8 cellular contexts compared by ENCODE assay signal in the genomic region with DNA sequence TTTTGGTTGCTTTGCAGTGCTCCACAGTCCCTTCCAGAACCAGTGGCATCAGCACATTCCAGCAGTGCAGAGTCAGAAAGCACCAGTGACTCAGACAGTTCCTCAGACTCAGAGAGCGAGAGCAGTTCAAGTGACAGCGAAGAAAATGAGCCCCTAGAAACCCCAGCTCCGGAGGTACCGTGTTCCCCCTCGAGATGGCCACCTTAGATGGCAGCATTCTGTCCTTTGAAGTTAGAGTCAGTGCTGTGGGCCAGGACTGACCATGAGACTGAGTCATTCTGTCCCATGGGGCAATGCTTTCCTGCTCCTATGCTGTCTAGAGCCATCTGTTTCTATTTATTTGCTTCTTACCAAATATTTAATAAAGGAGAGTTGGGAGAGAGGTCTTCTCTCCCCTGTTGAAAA.
DNase-seq lines count a peak whose midpoint lies in the region; ATAC-seq and TF ChIP-seq lines count a peak whose summit lies in the region.

No MANE protein-coding gene starts in this region.

- TF ChIP-seq CTCF in HFFc6 (IDR thresholded peaks at IDR 0.05) (peak; percentile 44), WI38 (IDR thresholded peaks at IDR 0.05; ENCODE audit: low read depth, low read length) (no peak), left ventricle myocardium inferior (IDR thresholded peaks at IDR 0.05; ENCODE audit: borderline replicate concordance) (no peak)

- H3K36me3 ChIP-seq in left ventricle myocardium inferior = peaks cover 51% of the 10 kb centered on the region

- peak; percentile 90 for DNase-seq in HFFc6
- DNase-seq in left ventricle myocardium inferior = no peak
- no peak for DNase-seq in stimulated activated naive B cell treated with anti-CD40 and anti-IgM and Interleukin-4, amounts not matched to agents 10 μg/mL and 1 μg/mL and 100 μg/mL, for 72 hours
- DNase-seq in activated effector memory CD4-positive, alpha-beta T cell treated with anti-CD3 and anti-CD28 coated beads, Interleukin-2, amount 50 U/mL, for 16 hours = no peak
- DNase-seq in activated CD4-positive, alpha-beta T cell treated with anti-CD3 and anti-CD28 coated beads, Interleukin-2, amount 50 U/mL, for 4 hours = no peak
- no peak for DNase-seq in GF-D8 (lab: John Stamatoyannopoulos, UW)

- H3K9me3 ChIP-seq in left ventricle myocardium inferior (replicated peaks) = no peaks in the 10 kb centered on the region

- ATAC-seq in stimulated activated naive B cell treated with anti-CD40 and anti-IgM and Interleukin-4, amounts not matched to agents 10 μg/mL and 1 μg/mL and 100 μg/mL, for 72 hours (replicated peaks) = no peak
- no peak for ATAC-seq in HG02885 (IDR thresholded peaks at IDR 0.05; ENCODE audit: poor library complexity, unreplicated experiment)

- peaks cover 77% of the 10 kb centered on the region for H3K4me1 ChIP-seq in left ventricle myocardium inferior

- H3K36me3 Mint-ChIP-seq in HFFc6 (ENCODE audit: low read depth) = peaks cover 20% of the 10 kb centered on the region
- peaks cover 13 to 27% of the 10 kb centered on the region in 2 donors for H3K36me3 Mint-ChIP-seq in stimulated activated naive B cell treated with anti-CD40 and anti-IgM and Interleukin-4, amounts not matched to agents 10 μg/mL and 1 μg/mL and 100 μg/mL, for 72 hours

- peak overlapping the region; percentile 69 for H3K4me3 Mint-ChIP-seq in HFFc6
- no peak overlapping the region for H3K4me3 Mint-ChIP-seq in stimulated activated naive B cell treated with anti-CD40 and anti-IgM and Interleukin-4, amounts not matched to agents 10 μg/mL and 1 μg/mL and 100 μg/mL, for 72 hours

- H3K9me3 Mint-ChIP-seq in HFFc6 = no peaks in the 10 kb centered on the region
- no peaks in the 10 kb centered on the region for H3K9me3 Mint-ChIP-seq in stimulated activated naive B cell treated with anti-CD40 and anti-IgM and Interleukin-4, amounts not matched to agents 10 μg/mL and 1 μg/mL and 100 μg/mL, for 72 hours

- H3K27me3 Mint-ChIP-seq in HFFc6 (ENCODE audit: insufficient read depth) = no peaks in the 10 kb centered on the region
- no peaks in the 10 kb centered on the region for H3K27me3 Mint-ChIP-seq in stimulated activated naive B cell treated with anti-CD40 and anti-IgM and Interleukin-4, amounts not matched to agents 10 μg/mL and 1 μg/mL and 100 μg/mL, for 72 hours

- H3K27ac ChIP-seq in left ventricle myocardium inferior (replicated peaks) = peak overlapping the region; percentile 77

- peak overlapping the region; percentile 17 for H3K4me3 ChIP-seq in WI38 (ENCODE audit: low read depth, low read length)
- no peak overlapping the region for H3K4me3 ChIP-seq in left ventricle myocardium inferior

- H3K4me1 Mint-ChIP-seq in HFFc6 (ENCODE audit: low read depth) = peaks cover 66% of the 10 kb centered on the region
- H3K4me1 Mint-ChIP-seq in stimulated activated naive B cell treated with anti-CD40 and anti-IgM and Interleukin-4, amounts not matched to agents 10 μg/mL and 1 μg/mL and 100 μg/mL, for 72 hours = peaks cover 4 to 5% of the 10 kb centered on the region in 2 donors

- H3K27me3 ChIP-seq in left ventricle myocardium inferior (ENCODE audit: low read depth) = no peaks in the 10 kb centered on the region

- intact Hi-C loops in left ventricle myocardium inferior (cut with micrococcal nuclease) = no loop called here

- H3K27ac Mint-ChIP-seq in HFFc6 = peak overlapping the region; percentile 93
- H3K27ac Mint-ChIP-seq in stimulated activated naive B cell treated with anti-CD40 and anti-IgM and Interleukin-4, amounts not matched to agents 10 μg/mL and 1 μg/mL and 100 μg/mL, for 72 hours = peak overlapping the region; percentile 9
